10 cellular contexts compared by ENCODE assay signal in the genomic region with DNA sequence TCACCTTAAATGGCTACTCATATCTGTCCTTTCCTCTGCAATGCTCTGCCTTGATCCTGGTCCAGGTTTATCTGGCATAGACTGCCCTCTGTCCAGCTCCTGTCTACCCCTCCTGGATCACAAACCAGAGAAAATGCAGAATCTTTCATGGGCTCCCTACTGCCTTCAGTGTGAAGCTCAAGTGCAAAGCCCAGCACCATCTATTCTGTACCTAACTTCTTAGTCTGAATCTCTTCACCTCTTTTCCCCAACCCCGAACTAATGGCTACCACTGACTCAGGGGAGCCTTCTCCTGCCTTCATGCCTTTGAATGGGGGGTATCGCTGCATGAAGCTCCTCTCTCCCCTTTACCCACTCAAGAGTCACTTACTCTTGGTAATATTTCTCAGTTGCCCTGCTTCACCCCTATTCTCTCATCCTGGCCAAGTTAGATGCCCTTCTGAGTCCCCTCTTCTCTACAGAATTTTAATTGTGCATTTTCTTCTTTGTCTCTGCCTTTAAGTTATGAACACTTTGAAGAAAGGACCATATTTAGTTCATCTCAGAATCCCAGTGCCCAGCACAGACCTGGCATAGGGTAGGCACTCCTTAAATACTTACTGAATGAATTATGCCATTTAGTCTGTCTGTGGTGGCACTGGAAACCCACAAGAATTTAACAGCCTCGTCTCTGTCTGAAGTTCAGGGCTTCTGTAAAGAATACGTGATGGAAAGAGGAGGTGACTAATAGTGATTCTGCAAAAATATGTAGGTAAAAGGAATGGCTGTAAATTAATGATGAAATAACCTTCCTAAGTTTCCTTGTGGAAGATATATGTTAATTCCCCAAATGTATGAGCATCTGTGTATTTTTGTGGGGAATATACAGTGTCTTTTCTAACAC.
DNase-seq lines count a peak whose midpoint lies in the region; ATAC-seq and TF ChIP-seq lines count a peak whose summit lies in the region.
"Had no signal": no experiment of that assay in that cellular context is flagged by ENCODE, and none has a peak within 500 bp of the region (broad histone marks: within the 10 kb centered on the region; RNA-seq: fewer than 3 reads in every experiment).

No MANE protein-coding gene starts in this region.

- WGBS in transverse colon (ENCODE audit: low coverage in 1 of 2), 2 donors: 73 to 74% methylated on average over 4 of the region's 4 CpGs

- TF ChIP-seq CTCF in transverse colon (IDR thresholded peaks at IDR 0.05): no peak

- no peak for TF ChIP-seq EP300 in transverse colon (IDR thresholded peaks at IDR 0.05; ENCODE audit: low read depth)

- no peaks in the 10 kb centered on the region for H3K27me3 ChIP-seq in CD4-positive, CD25-positive, alpha-beta regulatory T cell (ENCODE audit: control insufficient read depth, insufficient read depth, low read length)
- no peaks in the 10 kb centered on the region for H3K27me3 ChIP-seq in transverse colon
- H3K27me3 ChIP-seq: colonic mucosa had no signal

- in situ Hi-C loops in transverse colon (cut with MboI; ENCODE audit: low pct_ligation_motif_present in 1 of 4, low pct_unique_long_range_greater_than_20kb in 1 of 4, low sequenced_read_pairs in 3 of 4): no loop called here

- peak overlapping the region; percentile 81 to 87 (median 85) for H3K27ac Mint-ChIP-seq in CD4-positive, CD25-positive, alpha-beta regulatory T cell
- H3K27ac Mint-ChIP-seq in IgD-negative memory B cell: peak overlapping the region; percentile 12 to 76 (median 44)
- peak overlapping the region; percentile 62 for H3K27ac Mint-ChIP-seq in activated T-helper 2 cell treated with anti-CD3 and anti-CD28 coated beads, Interferon-gamma antibody, Interleukin-2, Interleukin-4, amounts not matched to agents 10 μg/mL and 5 μg/mL and 100 μg/mL, durations not matched to agents 14 hours and 24 hours and 36 hours

- peak in 1 of 2 donors; percentile 50 for ATAC-seq in CD4-positive, CD25-positive, alpha-beta regulatory T cell (ENCODE audit: low read depth in 2 of 2)
- ATAC-seq in HG03139 (IDR thresholded peaks at IDR 0.05; ENCODE audit: unreplicated experiment) (no peak), HG03469 (IDR thresholded peaks at IDR 0.05; ENCODE audit: unreplicated experiment) (no peak)
- ATAC-seq: mucosa of descending colon had no signal

- H3K4me1 ChIP-seq in CD4-positive, CD25-positive, alpha-beta regulatory T cell (ENCODE audit: control insufficient read depth, insufficient read depth, low read length, poor library complexity, severe bottlenecking): peaks cover 55% of the 10 kb centered on the region
- peaks cover 0 to 12% (median under 1%) of the 10 kb centered on the region in 4 donors for H3K4me1 ChIP-seq in transverse colon
- H3K4me1 ChIP-seq: colonic mucosa had no signal

- no peak for TF ChIP-seq POLR2A in transverse colon (IDR thresholded peaks at IDR 0.05)

- H3K4me3 ChIP-seq in CD4-positive, CD25-positive, alpha-beta regulatory T cell (ENCODE audit: low read depth, low read length): no peak overlapping the region
- H3K4me3 ChIP-seq in transverse colon: no peak overlapping the region
- H3K4me3 ChIP-seq: colonic mucosa, mucosa of descending colon had no signal

- H3K36me3 Mint-ChIP-seq in CD4-positive, CD25-positive, alpha-beta regulatory T cell: peaks cover 3% of the 10 kb centered on the region
- H3K36me3 Mint-ChIP-seq in IgD-negative memory B cell: peaks cover 4% of the 10 kb centered on the region
- no peaks in the 10 kb centered on the region for H3K36me3 Mint-ChIP-seq in activated T-helper 2 cell treated with anti-CD3 and anti-CD28 coated beads, Interferon-gamma antibody, Interleukin-2, Interleukin-4, amounts not matched to agents 10 μg/mL and 5 μg/mL and 100 μg/mL, durations not matched to agents 14 hours and 24 hours and 36 hours (ENCODE audit: low read depth)

- H3K27me3 Mint-ChIP-seq in CD4-positive, CD25-positive, alpha-beta regulatory T cell: peaks cover 6% of the 10 kb centered on the region
- H3K27me3 Mint-ChIP-seq in IgD-negative memory B cell: no peaks in the 10 kb centered on the region
- no peaks in the 10 kb centered on the region for H3K27me3 Mint-ChIP-seq in activated T-helper 2 cell treated with anti-CD3 and anti-CD28 coated beads, Interferon-gamma antibody, Interleukin-2, Interleukin-4, amounts not matched to agents 10 μg/mL and 5 μg/mL and 100 μg/mL, durations not matched to agents 14 hours and 24 hours and 36 hours (ENCODE audit: low read depth)

- H3K4me3 Mint-ChIP-seq in CD4-positive, CD25-positive, alpha-beta regulatory T cell: peak overlapping the region in 3 of 4 donors; percentile 13 to 33 (median 23)
- peak overlapping the region; percentile 24 to 92 (median 56) for H3K4me3 Mint-ChIP-seq in IgD-negative memory B cell
- peak overlapping the region; percentile 1 for H3K4me3 Mint-ChIP-seq in activated T-helper 2 cell treated with anti-CD3 and anti-CD28 coated beads, Interferon-gamma antibody, Interleukin-2, Interleukin-4, amounts not matched to agents 10 μg/mL and 5 μg/mL and 100 μg/mL, durations not matched to agents 14 hours and 24 hours and 36 hours (ENCODE audit: low read depth)

- H3K36me3 ChIP-seq in CD4-positive, CD25-positive, alpha-beta regulatory T cell (ENCODE audit: control insufficient read depth, insufficient read depth, low read length): no peaks in the 10 kb centered on the region
- no peaks in the 10 kb centered on the region for H3K36me3 ChIP-seq in transverse colon
- H3K36me3 ChIP-seq: colonic mucosa had no signal

- H3K9me3 ChIP-seq in CD4-positive, CD25-positive, alpha-beta regulatory T cell (ENCODE audit: control insufficient read depth in 2 of 2, low read length in 2 of 2): no peaks in the 10 kb centered on the region
- H3K9me3 ChIP-seq in transverse colon: no peaks in the 10 kb centered on the region
- H3K9me3 ChIP-seq: colonic mucosa, mucosa of descending colon had no signal

- peaks cover 0 to 4% (median 0%) of the 10 kb centered on the region in 7 donors for H3K9me3 Mint-ChIP-seq in CD4-positive, CD25-positive, alpha-beta regulatory T cell
- H3K9me3 Mint-ChIP-seq in IgD-negative memory B cell: peaks cover 0 to 2% (median 0%) of the 10 kb centered on the region in 3 donors
- peaks cover 4% of the 10 kb centered on the region for H3K9me3 Mint-ChIP-seq in activated T-helper 2 cell treated with anti-CD3 and anti-CD28 coated beads, Interferon-gamma antibody, Interleukin-2, Interleukin-4, amounts not matched to agents 10 μg/mL and 5 μg/mL and 100 μg/mL, durations not matched to agents 14 hours and 24 hours and 36 hours

- H3K4me1 Mint-ChIP-seq in CD4-positive, CD25-positive, alpha-beta regulatory T cell: peaks cover 41 to 91% (median 72%) of the 10 kb centered on the region in 4 donors
- H3K4me1 Mint-ChIP-seq in IgD-negative memory B cell: peaks cover 64 to 73% (median 72%) of the 10 kb centered on the region in 3 donors
- peaks cover 64% of the 10 kb centered on the region for H3K4me1 Mint-ChIP-seq in activated T-helper 2 cell treated with anti-CD3 and anti-CD28 coated beads, Interferon-gamma antibody, Interleukin-2, Interleukin-4, amounts not matched to agents 10 μg/mL and 5 μg/mL and 100 μg/mL, durations not matched to agents 14 hours and 24 hours and 36 hours (ENCODE audit: low read depth)

- intact Hi-C loops in activated T-helper 2 cell treated with anti-CD3 and anti-CD28 coated beads, Interferon-gamma antibody, Interleukin-2, Interleukin-4, amounts not matched to agents 10 μg/mL and 5 μg/mL and 100 μg/mL, durations not matched to agents 14 hours and 24 hours and 36 hours (cut with micrococcal nuclease): loop anchor here (10.0 kb wide), 1 partner anchor 614 kb away; no protein-coding TSS in a partner anchor
- intact Hi-C loops in transverse colon (cut with DNase I; ENCODE audit: low total_unique reads): no loop called here

- DNase-seq in CD4-positive, CD25-positive, alpha-beta regulatory T cell: peak in 1 of 3 donors; percentile 45
- DNase-seq in activated T-helper 2 cell treated with anti-CD3 and anti-CD28 coated beads, Interferon-gamma antibody, Interleukin-2, Interleukin-4, amounts not matched to agents 10 μg/mL and 5 μg/mL and 100 μg/mL, durations not matched to agents 14 hours and 24 hours and 36 hours (ENCODE audit: low spot score): no peak
- peak; percentile 99 for DNase-seq in kidney glomerular epithelial cell (lab: John Stamatoyannopoulos, UW)
- DNase-seq in NCI-H82 (lab: John Stamatoyannopoulos, UW): no peak
- no peak for DNase-seq in transverse colon
- DNase-seq: colonic mucosa, mucosa of descending colon had no signal

- no peak overlapping the region for H3K27ac ChIP-seq in CD4-positive, CD25-positive, alpha-beta regulatory T cell (ENCODE audit: insufficient read depth, low read length, poor library complexity, severe bottlenecking)
- H3K27ac ChIP-seq in transverse colon: no peak overlapping the region
- H3K27ac ChIP-seq: colonic mucosa had no signal

Comparison
In these comparisons a context has a peak if more than half of its experiments do, and no peak if none do; other contexts are left out.
1. H3K4me3 Mint-ChIP-seq: peak in every context shown above with its lines; median percentile 56 in IgD-negative memory B cell; 23 in CD4-positive, CD25-positive, alpha-beta regulatory T cell; 1 in activated T-helper 2 cell treated with anti-CD3 and anti-CD28 coated beads, Interferon-gamma antibody, Interleukin-2, Interleukin-4, amounts not matched to agents 10 μg/mL and 5 μg/mL and 100 μg/mL, durations not matched to agents 14 hours and 24 hours and 36 hours.